28 cellular contexts compared by ENCODE assay signal in genomic region chr18:37458697-37459096, GRCh38.
"Had no signal": no experiment of that assay in that cellular context is flagged by ENCODE, and none has a peak within 500 bp of the region (broad histone marks: within the 10 kb centered on the region; RNA-seq: fewer than 3 reads in every experiment).

No MANE protein-coding gene starts in this region.

- H3K4me3 ChIP-seq: pancreas, prostate gland, right lobe of liver, sigmoid colon, suprapubic skin, testis, tibial artery, transverse colon, upper lobe of right lung, uterus had no signal

- DNase-seq: naive thymus-derived CD4-positive, alpha-beta T cell; natural killer cell; nephron progenitor cell; occipital lobe; pancreas; right cardiac atrium; right lobe of liver; sigmoid colon; small intestine; stimulated activated CD4-positive, alpha-beta T cell treated with anti-CD3 and anti-CD28 coated beads, Interleukin-15, amount 100 ng/mL, for 24 hours; stimulated activated CD4-positive, alpha-beta T cell treated with anti-CD3 and anti-CD28 coated beads, Interleukin-2, amount 100 ng/mL, for 24 hours; stimulated activated CD4-positive, alpha-beta T cell treated with anti-CD3 and anti-CD28 coated beads, Interleukin-2, amount 100 ng/mL, for 48 hours; stimulated activated CD4-positive, alpha-beta T cell treated with anti-CD3 and anti-CD28 coated beads, Interleukin-4, amount 100 ng/mL, for 4 hours; stimulated activated CD8-positive, alpha-beta memory T cell treated with anti-CD3 and anti-CD28 coated beads, Interleukin-4, amount 100 ng/mL, for 48 hours; stimulated activated naive CD4-positive, alpha-beta T cell; stimulated activated naive CD8-positive, alpha-beta T cell treated with anti-CD3 and anti-CD28 coated beads, Interleukin-15, amount 100 ng/mL, for 72 hours; stimulated activated naive CD8-positive, alpha-beta T cell treated with anti-CD3 and anti-CD28 coated beads, Interleukin-15, Interleukin-2, amounts not matched to agents 100 U/mL and 50 U/mL, for 24 hours; substantia nigra; testis; tibial artery; transverse colon; upper lobe of right lung; uterus had no signal

- H3K9me3 ChIP-seq: pancreas, prostate gland, right lobe of liver, sigmoid colon, suprapubic skin, testis, tibial artery, transverse colon, upper lobe of right lung, uterus had no signal

- H3K27ac Mint-ChIP-seq: naive thymus-derived CD4-positive, alpha-beta T cell; natural killer cell; stimulated activated memory B cell treated with anti-CD40 and anti-IgM and Interleukin-4, amounts not matched to agents 10 μg/mL and 1 μg/mL and 100 μg/mL, for 72 hours; stimulated activated naive CD8-positive, alpha-beta T cell treated with anti-CD3 and anti-CD28 coated beads, Interleukin-15, amount 100 ng/mL, for 72 hours; type B pancreatic cell had no signal

- H3K27me3 ChIP-seq: pancreas, right lobe of liver, sigmoid colon, testis, tibial artery, transverse colon, upper lobe of right lung, uterus had no signal

- H3K27ac ChIP-seq: pancreas, prostate gland, right lobe of liver, sigmoid colon, suprapubic skin, testis, tibial artery, transverse colon, upper lobe of right lung, uterus had no signal

- H3K4me1 Mint-ChIP-seq: naive thymus-derived CD4-positive, alpha-beta T cell; natural killer cell; stimulated activated memory B cell treated with anti-CD40 and anti-IgM and Interleukin-4, amounts not matched to agents 10 μg/mL and 1 μg/mL and 100 μg/mL, for 72 hours; stimulated activated naive CD8-positive, alpha-beta T cell treated with anti-CD3 and anti-CD28 coated beads, Interleukin-15, amount 100 ng/mL, for 72 hours had no signal

- H3K4me1 ChIP-seq: pancreas, prostate gland, right lobe of liver, suprapubic skin, testis, tibial artery had no signal

- H3K4me3 Mint-ChIP-seq: naive thymus-derived CD4-positive, alpha-beta T cell; natural killer cell; nephron progenitor cell; neural crest cell; stimulated activated memory B cell treated with anti-CD40 and anti-IgM and Interleukin-4, amounts not matched to agents 10 μg/mL and 1 μg/mL and 100 μg/mL, for 72 hours; stimulated activated naive CD8-positive, alpha-beta T cell treated with anti-CD3 and anti-CD28 coated beads, Interleukin-15, amount 100 ng/mL, for 72 hours; type B pancreatic cell had no signal

- H3K27me3 Mint-ChIP-seq: stimulated activated memory B cell treated with anti-CD40 and anti-IgM and Interleukin-4, amounts not matched to agents 10 μg/mL and 1 μg/mL and 100 μg/mL, for 72 hours had no signal

- H3K9me3 Mint-ChIP-seq: natural killer cell; neural crest cell; stimulated activated memory B cell treated with anti-CD40 and anti-IgM and Interleukin-4, amounts not matched to agents 10 μg/mL and 1 μg/mL and 100 μg/mL, for 72 hours; stimulated activated naive CD8-positive, alpha-beta T cell treated with anti-CD3 and anti-CD28 coated beads, Interleukin-15, amount 100 ng/mL, for 72 hours had no signal

- H3K36me3 ChIP-seq: pancreas, prostate gland, right lobe of liver, sigmoid colon, suprapubic skin, tibial artery, transverse colon, upper lobe of right lung, uterus had no signal

- H3K36me3 Mint-ChIP-seq: naive thymus-derived CD4-positive, alpha-beta T cell; natural killer cell; stimulated activated memory B cell treated with anti-CD40 and anti-IgM and Interleukin-4, amounts not matched to agents 10 μg/mL and 1 μg/mL and 100 μg/mL, for 72 hours; type B pancreatic cell had no signal
